Comparison of ENCODE assay signal across 16 cellular contexts in the genomic region with DNA sequence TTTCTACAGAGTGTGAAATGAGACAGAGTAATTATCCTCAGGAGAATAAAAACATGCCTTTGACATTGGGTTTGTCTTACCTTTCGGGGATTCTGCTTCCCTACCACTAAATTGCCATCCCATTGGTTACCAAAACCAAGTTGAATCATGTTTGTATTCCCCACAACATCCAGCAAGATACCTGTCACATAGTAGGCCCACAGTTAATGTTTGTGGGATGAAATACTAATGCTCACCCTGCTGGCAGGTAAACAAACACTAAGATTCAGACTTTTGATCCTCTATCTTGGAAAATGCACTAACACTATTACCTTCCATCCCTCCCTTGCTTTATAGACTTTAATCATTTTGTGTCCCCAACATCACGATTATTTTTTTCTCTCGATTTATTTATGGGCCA.
"Had no signal": no experiment of that assay in that cellular context is flagged by ENCODE, and none has a peak within 500 bp of the region (broad histone marks: within the 10 kb centered on the region; RNA-seq: fewer than 3 reads in every experiment).

No MANE protein-coding gene starts in this region.

- H3K4me1 ChIP-seq: lower lobe of right lung, sigmoid colon, stomach, vagina had no signal

- H3K9me3 Mint-ChIP-seq: central memory CD8-positive, alpha-beta T cell; naive thymus-derived CD8-positive, alpha-beta T cell had no signal

- H3K27ac ChIP-seq: brain microvascular endothelial cell, coronary artery, lower lobe of right lung, sigmoid colon, vagina, VCaP had no signal

- H3K4me1 Mint-ChIP-seq: central memory CD8-positive, alpha-beta T cell had no signal

- ATAC-seq: lower lobe of right lung; naive thymus-derived CD8-positive, alpha-beta T cell had no signal

- H3K36me3 ChIP-seq: brain microvascular endothelial cell, lower lobe of right lung, sigmoid colon, stomach, vagina had no signal

- DNase-seq: activated CD4-positive, CD25-positive, alpha-beta regulatory T cell treated with anti-CD3 and anti-CD28 coated beads, Interleukin-2, amount 50 U/mL, for 72 hours; activated CD8-positive, alpha-beta memory T cell treated with anti-CD3 and anti-CD28 coated beads, Interleukin-2, amount 50 U/mL, for 4 hours; aorta; brain microvascular endothelial cell; head of caudate nucleus; lower lobe of right lung; naive thymus-derived CD8-positive, alpha-beta T cell; sigmoid colon; stomach; SW 1271; T-helper 2 cell; trophoblast cell had no signal

- H3K27me3 Mint-ChIP-seq: central memory CD8-positive, alpha-beta T cell; naive thymus-derived CD8-positive, alpha-beta T cell had no signal

- H3K36me3 Mint-ChIP-seq: naive thymus-derived CD8-positive, alpha-beta T cell had no signal

- H3K9me3 ChIP-seq: lower lobe of right lung, sigmoid colon, stomach, vagina had no signal

- H3K4me3 ChIP-seq: coronary artery, lower lobe of right lung, sigmoid colon, stomach, vagina had no signal

- H3K27me3 ChIP-seq: brain microvascular endothelial cell, sigmoid colon, stomach, vagina had no signal

- H3K4me3 Mint-ChIP-seq: central memory CD8-positive, alpha-beta T cell; naive thymus-derived CD8-positive, alpha-beta T cell had no signal
